In genomic region chr16:1966460-1966859, GRCh38 we compare ENCODE assay signal across 8 cellular contexts. TPM values are rescaled to one million over a fixed set of nuclear protein-coding genes. Genes with fewer than 3 reads are reported as not detected.
A peak's percentile ranks its signal among the peaks of the same experiment; 100 is the strongest.
DNase-seq lines count a peak whose midpoint lies in the region; ATAC-seq and TF ChIP-seq lines count a peak whose summit lies in the region.

A gene with protein sequence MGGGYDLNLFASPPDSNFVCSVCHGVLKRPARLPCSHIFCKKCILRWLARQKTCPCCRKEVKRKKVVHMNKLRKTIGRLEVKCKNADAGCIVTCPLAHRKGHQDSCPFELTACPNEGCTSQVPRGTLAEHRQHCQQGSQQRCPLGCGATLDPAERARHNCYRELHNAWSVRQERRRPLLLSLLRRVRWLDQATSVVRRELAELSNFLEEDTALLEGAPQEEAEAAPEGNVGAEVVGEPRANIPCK (plus strand): TSS chr16:1966856. CDS start chr16:1966882, 26 bp downstream.

- H3K9me3 ChIP-seq in CD4-positive, CD25-positive, alpha-beta regulatory T cell (ENCODE audit: control insufficient read depth in 2 of 2, low read length in 2 of 2), result no peaks in the 10 kb centered on the region
- H3K9me3 ChIP-seq in NT2/D1 (ENCODE audit: insufficient read depth, low read length), result no peaks in the 10 kb centered on the region
- H3K9me3 ChIP-seq in endodermal cell (ENCODE audit: control insufficient read depth, low read length), result no peaks in the 10 kb centered on the region
- no peaks in the 10 kb centered on the region for H3K9me3 ChIP-seq in neutrophil

- no peak for ATAC-seq in CD4-positive, CD25-positive, alpha-beta regulatory T cell (ENCODE audit: low read depth in 2 of 2)
- no peak for ATAC-seq in GM21528 (IDR thresholded peaks at IDR 0.05; ENCODE audit: low FRiP score, unreplicated experiment)
- ATAC-seq in HG02970 (IDR thresholded peaks at IDR 0.05; ENCODE audit: low FRiP score, unreplicated experiment), result no peak
- ATAC-seq in GM18519 (IDR thresholded peaks at IDR 0.05; ENCODE audit: low FRiP score, unreplicated experiment), result no peak

- peaks cover 14% of the 10 kb centered on the region for H3K36me3 ChIP-seq in CD4-positive, CD25-positive, alpha-beta regulatory T cell (ENCODE audit: control insufficient read depth, insufficient read depth, low read length)
- H3K36me3 ChIP-seq in NT2/D1 (ENCODE audit: insufficient read depth, insufficient read length, low read length), result peaks cover 59% of the 10 kb centered on the region
- peaks cover 24% of the 10 kb centered on the region for H3K36me3 ChIP-seq in endodermal cell (ENCODE audit: control insufficient read depth, insufficient read depth, low read length)
- H3K36me3 ChIP-seq in neutrophil, result peaks cover 15% of the 10 kb centered on the region

- H3K27me3 Mint-ChIP-seq in CD4-positive, CD25-positive, alpha-beta regulatory T cell, result peaks cover 6% of the 10 kb centered on the region
- H3K27me3 Mint-ChIP-seq in endodermal cell (ENCODE audit: insufficient read depth), result no peaks in the 10 kb centered on the region

- H3K36me3 Mint-ChIP-seq in CD4-positive, CD25-positive, alpha-beta regulatory T cell, result peaks cover 13% of the 10 kb centered on the region
- H3K36me3 Mint-ChIP-seq in endodermal cell (ENCODE audit: low read depth), result peaks cover 27% of the 10 kb centered on the region

- H3K9me3 Mint-ChIP-seq in CD4-positive, CD25-positive, alpha-beta regulatory T cell, result peaks cover 0 to 3% (median 0%) of the 10 kb centered on the region in 7 donors
- H3K9me3 Mint-ChIP-seq in endodermal cell, result no peaks in the 10 kb centered on the region

- no peak for DNase-seq in CD4-positive, CD25-positive, alpha-beta regulatory T cell
- DNase-seq in NT2/D1 (ENCODE audit: low read depth, low spot score), result no peak
- no peak for DNase-seq in endodermal cell
- no peak for DNase-seq in A172 (ENCODE audit: low spot score)

- H3K4me1 Mint-ChIP-seq in CD4-positive, CD25-positive, alpha-beta regulatory T cell, result peaks cover 3 to 47% (median 25%) of the 10 kb centered on the region in 4 donors
- peaks cover 22% of the 10 kb centered on the region for H3K4me1 Mint-ChIP-seq in endodermal cell

- H3K9ac ChIP-seq in NT2/D1 (ENCODE audit: insufficient read length, low read depth) (peak within 1 kb of the TSS; percentile 100), endodermal cell (ENCODE audit: extremely low read depth, low read length, poor library complexity, severe bottlenecking) (peak within 1 kb of the TSS; percentile 96)

- H3K4me3 ChIP-seq in CD4-positive, CD25-positive, alpha-beta regulatory T cell (ENCODE audit: low read depth, low read length), result peak within 1 kb of the TSS; percentile 71
- H3K4me3 ChIP-seq in NT2/D1 (ENCODE audit: insufficient read length, low read depth) (peak within 1 kb of the TSS; percentile 90), endodermal cell (ENCODE audit: low read length) (peak within 1 kb of the TSS; percentile 93), neutrophil (ENCODE audit: low read depth in 1 of 2, low read length in 1 of 2) (peak within 1 kb of the TSS; percentile 80 to 87)

- WGBS in endodermal cell (ENCODE audit: insufficient coverage in 1 of 2, insufficient read length in 1 of 2), 2 experiments, result 98 to 100% methylated on average over 4 to 6 of the region's 6 CpGs

- H3K27ac Mint-ChIP-seq in CD4-positive, CD25-positive, alpha-beta regulatory T cell, result peak within 1 kb of the TSS; percentile 69 to 97 (median 97)
- peak within 1 kb of the TSS; percentile 93 for H3K27ac Mint-ChIP-seq in endodermal cell

- H3K4me1 ChIP-seq in CD4-positive, CD25-positive, alpha-beta regulatory T cell (ENCODE audit: control insufficient read depth, insufficient read depth, low read length, poor library complexity, severe bottlenecking), result peaks cover 38% of the 10 kb centered on the region
- H3K4me1 ChIP-seq in NT2/D1 (ENCODE audit: insufficient read depth, insufficient read length), result peaks cover 7% of the 10 kb centered on the region
- H3K4me1 ChIP-seq in endodermal cell (ENCODE audit: control insufficient read depth, insufficient read depth, low read length), result peaks cover 2% of the 10 kb centered on the region
- peaks cover 34% of the 10 kb centered on the region in 2 experiments for H3K4me1 ChIP-seq in neutrophil (ENCODE audit: control insufficient read depth in 1 of 2, insufficient read depth in 1 of 2, low read depth in 1 of 2, low read length in 1 of 2)

- peak within 1 kb of the TSS; percentile 98 for H3K27ac ChIP-seq in CD4-positive, CD25-positive, alpha-beta regulatory T cell (ENCODE audit: insufficient read depth, low read length, poor library complexity, severe bottlenecking)
- H3K27ac ChIP-seq in endodermal cell (ENCODE audit: low read depth, low read length) (no peak within 1 kb of the TSS), neutrophil (peak within 1 kb of the TSS; percentile 88)

- no peaks in the 10 kb centered on the region for H3K27me3 ChIP-seq in CD4-positive, CD25-positive, alpha-beta regulatory T cell (ENCODE audit: control insufficient read depth, insufficient read depth, low read length)
- no peaks in the 10 kb centered on the region for H3K27me3 ChIP-seq in NT2/D1 (ENCODE audit: insufficient read depth, insufficient read length)
- no peaks in the 10 kb centered on the region for H3K27me3 ChIP-seq in endodermal cell (ENCODE audit: control insufficient read depth, insufficient read depth, low read length, poor library complexity, severe bottlenecking)
- H3K27me3 ChIP-seq in neutrophil, result no peaks in the 10 kb centered on the region

- H3K4me3 Mint-ChIP-seq in CD4-positive, CD25-positive, alpha-beta regulatory T cell, result peak within 1 kb of the TSS; percentile 94 to 97 (median 96)
- H3K4me3 Mint-ChIP-seq in endodermal cell, result peak within 1 kb of the TSS; percentile 93

- no peak for TF ChIP-seq CTCF in endodermal cell (conservative IDR thresholded peaks at IDR 0.05)
- TF ChIP-seq CTCF in neutrophil (IDR thresholded peaks at IDR 0.05), result no peak

RNA-seq across cellular contexts. Expression of the gene that starts here (rescaled TPM):
- not detected for total RNA-seq in CD4-positive, CD25-positive, alpha-beta regulatory T cell
- not detected for polyA plus RNA-seq in CD4-positive, CD25-positive, alpha-beta regulatory T cell
- under 1 TPM in 1 of 2 donors, not detected in 1; 0.44 TPM for total RNA-seq in endodermal cell
- not detected for polyA plus RNA-seq in endodermal cell (2013, experiment 1 of 2)
- not detected for polyA plus RNA-seq in endodermal cell (2013, experiment 2 of 2)
- 0.17 TPM in 1 of 2 replicates, not detected in the other for total RNA-seq in A172 (2014; rRNA removed; shearing (Covaris generic))
